ENCODE assay signal across 8 cellular contexts in the genomic region with DNA sequence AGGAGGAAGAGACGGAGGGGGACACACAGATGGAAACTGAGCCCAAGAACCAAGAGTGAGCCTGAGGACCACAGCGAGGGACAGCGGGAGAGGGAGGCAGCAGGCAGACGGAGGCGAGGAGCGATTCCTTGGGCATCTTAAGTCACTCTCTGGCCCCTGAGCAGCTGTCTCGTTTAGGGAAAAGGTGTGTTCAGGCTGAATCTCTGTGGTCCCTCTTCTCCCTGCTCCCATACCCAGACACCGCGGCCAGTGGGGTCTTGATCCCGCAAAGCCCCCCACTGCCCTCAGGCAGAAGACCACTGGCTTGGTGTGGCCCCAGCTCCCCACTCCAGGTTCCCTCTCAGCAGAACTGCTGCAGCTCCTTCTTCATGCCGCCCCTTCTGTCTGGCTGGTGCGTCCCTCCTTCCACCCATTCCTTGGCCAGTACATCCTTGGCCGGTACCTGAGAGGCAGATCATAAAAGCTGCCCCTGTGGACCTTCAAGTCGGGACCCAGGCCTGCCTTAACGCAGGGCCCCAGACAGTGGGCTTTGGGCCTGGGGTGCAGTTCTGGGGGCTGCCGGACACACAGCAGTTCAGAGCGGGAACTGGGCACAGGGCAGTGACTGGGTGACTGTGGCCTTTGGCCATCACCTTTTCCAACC. TPM values are rescaled to one million over a fixed set of nuclear protein-coding genes. Genes with fewer than 3 reads are reported as not detected.
DNase-seq lines count a peak whose midpoint lies in the region; ATAC-seq and TF ChIP-seq lines count a peak whose summit lies in the region.

No MANE protein-coding gene starts in this region.

- H3K27me3 Mint-ChIP-seq in activated CD4-positive, alpha-beta T cell treated with anti-CD3 and anti-CD28 coated beads for 36 hours: no peaks in the 10 kb centered on the region
- H3K27me3 Mint-ChIP-seq in chondrocyte (ENCODE audit: low read depth): peaks cover 17% of the 10 kb centered on the region

- in situ Hi-C loops in KBM-7 (cut with MboI; ENCODE audit: low pct_unique_long_range_greater_than_20kb, low sequenced_read_pairs): no loop called here

- peaks cover 14% of the 10 kb centered on the region for H3K36me3 Mint-ChIP-seq in activated CD4-positive, alpha-beta T cell treated with anti-CD3 and anti-CD28 coated beads for 36 hours (ENCODE audit: low read depth)
- peaks cover 1% of the 10 kb centered on the region for H3K36me3 Mint-ChIP-seq in chondrocyte (ENCODE audit: low read depth)

- H3K4me1 ChIP-seq in mucosa of stomach (ENCODE audit: control insufficient read depth, insufficient read depth, low read length): peaks cover 62% of the 10 kb centered on the region
- peaks cover 0 to 58% (median 45%) of the 10 kb centered on the region in 4 donors for H3K4me1 ChIP-seq in tibial nerve

- H3K36me3 ChIP-seq in mucosa of stomach (ENCODE audit: control insufficient read depth, insufficient read depth, low read length): no peaks in the 10 kb centered on the region
- no peaks in the 10 kb centered on the region for H3K36me3 ChIP-seq in tibial nerve

- TF ChIP-seq CTCF in chondrocyte (IDR thresholded peaks at IDR 0.05): no peak
- TF ChIP-seq CTCF in tibial nerve (IDR thresholded peaks at IDR 0.05): no peak

- H3K27me3 ChIP-seq in mucosa of stomach (ENCODE audit: control insufficient read depth, insufficient read depth, low read length): no peaks in the 10 kb centered on the region
- H3K27me3 ChIP-seq in tibial nerve: no peaks in the 10 kb centered on the region

- no peak for TF ChIP-seq POLR2A in tibial nerve (IDR thresholded peaks at IDR 0.05)

- no peak for TF ChIP-seq EP300 in tibial nerve (IDR thresholded peaks at IDR 0.05)

- WGBS in tibial nerve, 2 donors: 62 to 67% methylated on average over 16 to 17 of the region's 17 CpGs

- peaks cover 73% of the 10 kb centered on the region for H3K4me1 Mint-ChIP-seq in activated CD4-positive, alpha-beta T cell treated with anti-CD3 and anti-CD28 coated beads for 36 hours
- H3K4me1 Mint-ChIP-seq in chondrocyte (ENCODE audit: low read depth): peaks cover 19% of the 10 kb centered on the region

- H3K27ac ChIP-seq in tibial nerve: peak overlapping the region in 3 of 4 donors; percentile 70 to 81 (median 74)

- ATAC-seq in activated CD4-positive, alpha-beta T cell treated with anti-CD3 and anti-CD28 coated beads for 36 hours: no peak
- ATAC-seq in GM18511 (IDR thresholded peaks at IDR 0.05; ENCODE audit: unreplicated experiment): no peak
- no peak for ATAC-seq in HG03039 (IDR thresholded peaks at IDR 0.05; ENCODE audit: unreplicated experiment)

- no peaks in the 10 kb centered on the region for H3K9me3 ChIP-seq in mucosa of stomach (ENCODE audit: control insufficient read depth, low read length)
- H3K9me3 ChIP-seq in tibial nerve: no peaks in the 10 kb centered on the region

- CTCF ChIA-PET in activated CD4-positive, alpha-beta T cell treated with anti-CD3 and anti-CD28 coated beads for 36 hours (lab: Charles Lee): interaction anchor here (1.0 kb wide), 1 partner anchor 11 kb away, joined by 3 read pairs; no protein-coding TSS in a partner anchor

- no peaks in the 10 kb centered on the region for H3K9me3 Mint-ChIP-seq in activated CD4-positive, alpha-beta T cell treated with anti-CD3 and anti-CD28 coated beads for 36 hours (ENCODE audit: low read depth)
- no peaks in the 10 kb centered on the region for H3K9me3 Mint-ChIP-seq in chondrocyte (ENCODE audit: low read depth)

- DNase-seq in activated CD4-positive, alpha-beta T cell treated with anti-CD3 and anti-CD28 coated beads for 36 hours: no peak
- DNase-seq in activated CD4-positive, alpha-beta T cell treated with anti-CD3 and anti-CD28 coated beads, Interleukin-2, amount 50 U/mL, for 4 hours: no peak
- DNase-seq in chondrocyte (ENCODE audit: low spot score): no peak
- no peak for DNase-seq in tibial nerve (ENCODE audit: low spot score in 2 of 2)
- no peak for DNase-seq in KBM-7

- no peak overlapping the region for H3K4me3 Mint-ChIP-seq in activated CD4-positive, alpha-beta T cell treated with anti-CD3 and anti-CD28 coated beads for 36 hours
- H3K4me3 Mint-ChIP-seq in chondrocyte (ENCODE audit: unreplicated experiment): peak overlapping the region; percentile 49

- POLR2A ChIA-PET in activated CD4-positive, alpha-beta T cell treated with anti-CD3 and anti-CD28 coated beads for 36 hours (lab: Charles Lee): no interaction called here

- peak overlapping the region; percentile 27 for H3K9ac ChIP-seq in mucosa of stomach (ENCODE audit: low read length)

- H3K27ac Mint-ChIP-seq in activated CD4-positive, alpha-beta T cell treated with anti-CD3 and anti-CD28 coated beads for 36 hours: peak overlapping the region; percentile 58
- peak overlapping the region; percentile 77 for H3K27ac Mint-ChIP-seq in chondrocyte (ENCODE audit: unreplicated experiment)

- H3K4me3 ChIP-seq in mucosa of stomach (ENCODE audit: low read length) (no peak overlapping the region), tibial nerve (peak overlapping the region in 3 of 4 donors; percentile 9 to 39 (median 35))

- intact Hi-C loops in activated CD4-positive, alpha-beta T cell treated with anti-CD3 and anti-CD28 coated beads for 36 hours (cut with DNase I, micrococcal nuclease): no loop called here

RNA-seq across cellular contexts. Expression of gene RALGDS, which starts 5.8 kb away (rescaled TPM):
- 10 to 100 TPM; 65.1 to 78.6 TPM for total RNA-seq in activated CD4-positive, alpha-beta T cell treated with anti-CD3 and anti-CD28 coated beads for 36 hours
- total RNA-seq in chondrocyte: 16.1 to 19.0 TPM (median 17.5 TPM) in 3 replicates
- 10 to 100 TPM; 34.5 to 60.0 (median 48.7) TPM for total RNA-seq in tibial nerve

RNA-seq across cellular contexts. Expression of gene GBGT1, which starts 36.9 kb away (rescaled TPM):
- 1 to 10 TPM; 3.8 to 4.8 TPM for total RNA-seq in activated CD4-positive, alpha-beta T cell treated with anti-CD3 and anti-CD28 coated beads for 36 hours
- total RNA-seq in chondrocyte (2.1 to 8.1 TPM (median 5.8 TPM) in 3 replicates), tibial nerve (10 to 100 TPM; 15.3 to 63.3 (median 36.8) TPM)
